Comparison of ENCODE assay signal across 17 cellular contexts in genomic region chr15:62365795-62366442, GRCh38. TPM values are rescaled to one million over a fixed set of nuclear protein-coding genes. Genes with fewer than 3 reads are reported as not detected.
DNase-seq lines count a peak whose midpoint lies in the region; ATAC-seq, FAIRE-seq and TF ChIP-seq lines count a peak whose summit lies in the region.
"Had no signal": no experiment of that assay in that cellular context is flagged by ENCODE, and none has a peak within 500 bp of the region (broad histone marks: within the 10 kb centered on the region; RNA-seq: fewer than 3 reads in every experiment).

No MANE protein-coding gene starts in this region.

- FAIRE-seq in HepG2 (lab: Jason Lieb, UNC), result no peak

- 0 out of 2 replicates have a peak, but pooled peaks cover 8% of the 10 kb centered on the region for H3K4me1 ChIP-seq in HepG2 (ENCODE audit: insufficient read depth, low read length)
- H3K4me1 ChIP-seq: left lung, right atrium auricular region had no signal

- DNase-seq in DMS79 treated with DMSO at 0.1 percent for 48 hours (lab: John Stamatoyannopoulos, UW) (peak; percentile 6), NCI-H2107 (lab: John Stamatoyannopoulos, UW) (peak; percentile 3), SHP77 (lab: John Stamatoyannopoulos, UW) (peak; percentile 78 to 80), HepG2 (ENCODE audit: low spot score) (peak; percentile 30), NK-92 (lab: John Stamatoyannopoulos, UW; ENCODE audit: unreplicated experiment) (no peak), midbrain (lab: John Stamatoyannopoulos, UW) (no peak), hepatic stellate cell (ENCODE audit: low spot score) (no peak)
- DNase-seq in stimulated activated naive CD8-positive, alpha-beta T cell treated with anti-CD3 and anti-CD28 coated beads, Interleukin-15, amount 100 ng/mL, for 72 hours, result no peak
- DNase-seq: activated naive CD4-positive, alpha-beta T cell; left lung; naive thymus-derived CD8-positive, alpha-beta T cell; NCI-H1930; stimulated activated naive CD4-positive, alpha-beta T cell had no signal

- TF ChIP-seq POLR2A in HepG2 (IDR thresholded peaks at IDR 0.05; ENCODE audit: insufficient read depth in 1 of 2, low read depth in 2 of 2, low read length in 2 of 2), result no peak

- TF ChIP-seq CTCF in HepG2 (CRISPR knock-in tag; IDR thresholded peaks at IDR 0.05), result no peak

- no peaks in the 10 kb centered on the region for H3K36me3 ChIP-seq in HepG2 (replicated peaks in 1 of 2; ENCODE audit: control insufficient read depth in 1 of 2, insufficient read depth in 2 of 2, low read length in 2 of 2)
- H3K36me3 ChIP-seq: left lung, right atrium auricular region had no signal

- no peaks in the 10 kb centered on the region for H3K9me3 Mint-ChIP-seq in stimulated activated naive CD8-positive, alpha-beta T cell treated with anti-CD3 and anti-CD28 coated beads, Interleukin-15, amount 100 ng/mL, for 72 hours
- H3K9me3 Mint-ChIP-seq: naive thymus-derived CD8-positive, alpha-beta T cell had no signal

- no peak overlapping the region for H3K27ac ChIP-seq in HepG2 (ENCODE audit: extremely low read length, insufficient read depth, low read length)
- H3K27ac ChIP-seq: KMS-11, left lung, right atrium auricular region had no signal

- CTCF ChIA-PET in HepG2 (lab: Yijun Ruan, JAX; ENCODE audit: low intra/inter-chr PET ratio, low total read pairs), result no interaction called here

- H3K9ac ChIP-seq in HepG2 (ENCODE audit: insufficient read depth, low read depth, low read length), result no peak overlapping the region
- H3K9ac ChIP-seq: KMS-11 had no signal

- in situ Hi-C loops in HepG2 (cut with HindIII; ENCODE audit: extremely low pct_ligation_motif_present, low pct_unique_long_range_greater_than_20kb), result no loop called here

- POLR2A ChIA-PET in HepG2 (lab: Yijun Ruan, JAX), result no interaction called here

- no peak overlapping the region for H3K4me3 Mint-ChIP-seq in stimulated activated naive CD8-positive, alpha-beta T cell treated with anti-CD3 and anti-CD28 coated beads, Interleukin-15, amount 100 ng/mL, for 72 hours
- H3K4me3 Mint-ChIP-seq: B cell; naive thymus-derived CD8-positive, alpha-beta T cell had no signal

- no peak overlapping the region for H2AFZ ChIP-seq in HepG2 (ENCODE audit: low read length)

- TF ChIP-seq EP300 in HepG2 (IDR thresholded peaks at IDR 0.05; ENCODE audit: low read depth in 2 of 2, low read length in 2 of 2), result no peak
- no peak for TF ChIP-seq EP300 in HepG2 (CRISPR knock-in tag; IDR thresholded peaks at IDR 0.05; ENCODE audit: borderline replicate concordance)

- no peaks in the 10 kb centered on the region for H3K9me3 ChIP-seq in HepG2 (ENCODE audit: low read length)
- H3K9me3 ChIP-seq: left lung, right atrium auricular region had no signal

- H4K20me1 ChIP-seq in HepG2 (ENCODE audit: insufficient read depth, low read length), result no peaks in the 10 kb centered on the region

- WGBS in HepG2 (ENCODE audit: low lambda C conversion rate), result 22% methylated on average over 4 of the region's 4 CpGs

- no peak overlapping the region for H3K4me2 ChIP-seq in HepG2 (ENCODE audit: low read depth, low read length)
- H3K4me2 ChIP-seq: KMS-11 had no signal

- no peak overlapping the region for H3K4me3 ChIP-seq in HepG2 (replicated peaks in 1 of 3; ENCODE audit: insufficient read depth in 1 of 3, low read depth in 2 of 3, low read length in 3 of 3)
- H3K4me3 ChIP-seq: left lung, right atrium auricular region had no signal

- no peak overlapping the region for H3K27ac Mint-ChIP-seq in stimulated activated naive CD8-positive, alpha-beta T cell treated with anti-CD3 and anti-CD28 coated beads, Interleukin-15, amount 100 ng/mL, for 72 hours
- H3K27ac Mint-ChIP-seq: B cell; naive thymus-derived CD8-positive, alpha-beta T cell had no signal

- H3K4me1 Mint-ChIP-seq in stimulated activated naive CD8-positive, alpha-beta T cell treated with anti-CD3 and anti-CD28 coated beads, Interleukin-15, amount 100 ng/mL, for 72 hours, result no peaks in the 10 kb centered on the region
- H3K4me1 Mint-ChIP-seq: B cell; naive thymus-derived CD8-positive, alpha-beta T cell had no signal

- intact Hi-C loops in HepG2 (cut with micrococcal nuclease; ENCODE audit: unreplicated experiment), result no loop called here

- peaks cover 1 to 20% of the 10 kb centered on the region in 2 experiments; a peak in 4 of 5 replicates for H3K27me3 ChIP-seq in HepG2 (ENCODE audit: control insufficient read depth in 1 of 2, insufficient read depth in 2 of 2, low read length in 2 of 2)
- H3K27me3 ChIP-seq: right atrium auricular region had no signal

- no peaks in the 10 kb centered on the region for H3K79me2 ChIP-seq in HepG2 (ENCODE audit: insufficient read depth, low read length)

- peaks cover 28% of the 10 kb centered on the region for H3K27me3 Mint-ChIP-seq in stimulated activated naive CD8-positive, alpha-beta T cell treated with anti-CD3 and anti-CD28 coated beads, Interleukin-15, amount 100 ng/mL, for 72 hours

- BruUV-seq in HepG2 (replicated peaks; lab: Mats Ljungman, UMichigan), result no TSS peak

- TF ChIP-seq RAD21 in HepG2 (CRISPR knock-in tag; IDR thresholded peaks at IDR 0.05), result no peak

- ATAC-seq in HepG2, result peak; percentile 24; the same call in 1 of the 3 replicates
- ATAC-seq in stimulated activated naive CD8-positive, alpha-beta T cell treated with anti-CD3 and anti-CD28 coated beads, Interleukin-15, amount 100 ng/mL, for 72 hours, result no peak
- ATAC-seq: left lung; naive thymus-derived CD8-positive, alpha-beta T cell; Right ventricle myocardium inferior had no signal

TF ChIP-seq in HepG2, 621 proteins besides CTCF, POLR2A, EP300 and RAD21 (continues in another document):
- TF ChIP-seq HOMEZ (CRISPR knock-in tag; IDR thresholded peaks at IDR 0.05; ENCODE audit: low read depth), result no peak
- TF ChIP-seq ZNF629 (CRISPR knock-in tag; conservative IDR thresholded peaks at IDR 0.05), result no peak
- no peak for TF ChIP-seq ZXDC (CRISPR knock-in tag; IDR thresholded peaks at IDR 0.05)
- no peak for TF ChIP-seq ZNF660 (CRISPR knock-in tag; IDR thresholded peaks at IDR 0.05; ENCODE audit: borderline replicate concordance, low read depth)
- TF ChIP-seq CEBPG (CRISPR knock-in tag; IDR thresholded peaks at IDR 0.05), result 0 out of 2 replicates have a peak, but pooled peaks have one; percentile 19

RNA-seq across cellular contexts. Expression of gene TLN2, which starts 24.4 kb away (rescaled TPM):
- total RNA-seq in HepG2 (2016; rRNA removed; fragmentation: Illumina TruSeq; extraction: Trizol), result 13.7 and 14.7 TPM in 2 replicates
- total RNA-seq in HepG2 (2016; cell fraction: cytosol; rRNA removed; fragmentation: Illumina TruSeq; extraction: Trizol; ENCODE audit: low read depth), result 4.0 and 5.8 TPM in 2 replicates
- total RNA-seq in HepG2 (2016; cell fraction: insoluble cytoplasmic fraction; rRNA removed; fragmentation: Illumina TruSeq; extraction: Trizol), result 13.6 and 14.7 TPM in 2 replicates
- 6.9 and 9.1 TPM in 2 replicates for total RNA-seq in HepG2 (2016; cell fraction: membrane; rRNA removed; fragmentation: Illumina TruSeq; extraction: Trizol)
- 16.4 and 20.9 TPM in 2 replicates for total RNA-seq in HepG2 (2016; cell fraction: nucleus; rRNA removed; fragmentation: Illumina TruSeq; extraction: Trizol)
- polyA plus RNA-seq in HepG2 (2011; rRNA removed), result 3.3 TPM in 2 replicates
- polyA plus RNA-seq in HepG2 (2011; cell fraction: cytosol; rRNA removed), result 2.4 and 3.3 TPM in 2 replicates
- 5.7 and 8.0 TPM in 2 replicates for polyA plus RNA-seq in HepG2 (2011; cell fraction: nucleus; rRNA removed)
- polyA plus RNA-seq in HepG2 (2012), result 2.9 and 4.6 TPM in 2 replicates
- polyA plus RNA-seq in HepG2 (2016; cell fraction: cytosol; fragmentation: Illumina TruSeq; extraction: Trizol; ENCODE audit: low read depth), result 1.0 and 1.7 TPM in 2 replicates
- 8.1 and 11.4 TPM in 2 replicates for polyA plus RNA-seq in HepG2 (2016; cell fraction: insoluble cytoplasmic fraction; fragmentation: Illumina TruSeq; extraction: Trizol; ENCODE audit: low read depth)
- polyA plus RNA-seq in HepG2 (2016; cell fraction: membrane; fragmentation: Illumina TruSeq; extraction: Trizol; ENCODE audit: low read depth), result 1.0 and 1.5 TPM in 2 replicates
- 11.2 and 12.2 TPM in 2 replicates for polyA plus RNA-seq in HepG2 (2016; cell fraction: nucleus; fragmentation: Illumina TruSeq; extraction: Trizol; ENCODE audit: insufficient read depth, low read depth)
- polyA minus RNA-seq in HepG2 (2011; rRNA and poly(A)+ RNA removed; ENCODE audit: low replicate concordance), result 16.4 and 19.3 TPM in 2 replicates
- polyA minus RNA-seq in HepG2 (2011; cell fraction: cytosol; rRNA and poly(A)+ RNA removed), result 8.5 and 14.2 TPM in 2 replicates
- polyA minus RNA-seq in HepG2 (2011; cell fraction: nucleus; rRNA and poly(A)+ RNA removed), result 20.0 and 21.4 TPM in 2 replicates

Comparison
In these comparisons a context has a peak if more than half of its experiments do, and no peak if none do; other contexts are left out.
1. DNase-seq: peak in DMS79 treated with DMSO at 0.1 percent for 48 hours (single experiment), NCI-H2107 (single experiment), SHP77 (2 of 2) and HepG2 (single experiment); none in stimulated activated naive CD8-positive, alpha-beta T cell treated with anti-CD3 and anti-CD28 coated beads, Interleukin-15, amount 100 ng/mL, for 72 hours (0 of 2), NK-92 (single experiment), midbrain (single experiment) and hepatic stellate cell (single experiment).